In the genomic region with DNA sequence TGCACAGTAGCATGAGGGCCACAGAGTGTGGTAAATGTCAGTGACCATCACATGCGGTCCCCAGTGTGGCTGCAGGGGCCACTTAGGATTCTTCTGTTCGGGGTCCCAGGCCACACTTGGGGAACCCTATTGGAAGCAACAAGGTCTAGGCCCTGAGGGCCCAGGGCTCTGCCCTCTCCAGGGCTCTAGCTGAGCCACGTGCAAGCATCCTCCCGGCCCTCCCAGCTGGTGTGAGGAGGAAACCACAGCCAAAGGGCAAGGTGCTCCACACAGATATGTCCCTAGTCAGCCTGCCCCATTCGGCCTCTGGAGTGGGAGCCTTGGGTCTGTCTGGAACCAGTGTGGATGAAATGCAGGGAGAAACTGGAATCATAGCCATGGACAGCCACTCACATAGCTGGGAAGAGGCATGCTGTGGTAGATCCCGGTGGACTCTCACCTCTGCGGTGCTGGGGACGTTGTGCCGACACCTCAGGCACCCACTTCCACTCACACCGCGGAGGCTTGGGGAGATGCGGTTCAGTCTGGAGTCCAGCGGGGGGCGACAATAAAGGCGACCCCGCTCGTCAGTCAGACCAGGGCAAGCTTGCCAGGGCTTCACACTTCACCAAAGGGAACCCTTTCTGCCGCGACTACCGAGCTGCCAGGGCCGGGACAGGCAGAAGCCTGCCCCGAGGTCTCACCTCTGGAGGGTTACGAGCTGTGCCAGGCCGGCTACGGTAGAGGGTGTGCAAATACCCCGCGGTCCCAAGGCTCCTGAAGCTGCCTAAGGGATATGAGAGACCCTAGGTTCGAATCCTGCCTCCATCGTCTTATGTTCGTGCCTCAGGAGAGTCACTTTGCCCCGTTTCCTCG, we compare ENCODE assay signal across 17 cellular contexts. TPM values are rescaled to one million over a fixed set of nuclear protein-coding genes. Genes with fewer than 3 reads are reported as not detected.
A peak's percentile ranks its signal among the peaks of the same experiment; 100 is the strongest.
DNase-seq lines count a peak whose midpoint lies in the region; ATAC-seq and TF ChIP-seq lines count a peak whose summit lies in the region.
"Had no signal": no experiment of that assay in that cellular context is flagged by ENCODE, and none has a peak within 500 bp of the region (broad histone marks: within the 10 kb centered on the region; RNA-seq: fewer than 3 reads in every experiment).

No MANE protein-coding gene starts in this region.

- no peaks in the 10 kb centered on the region for H3K9me3 ChIP-seq in right cardiac atrium (ENCODE audit: control insufficient read depth, low read length)
- H3K9me3 ChIP-seq in HEK293 (ENCODE audit: control insufficient read depth, insufficient read depth, low read depth, low read length): no peaks in the 10 kb centered on the region

- H3K4me3 ChIP-seq in right cardiac atrium (ENCODE audit: low read length) (no peak overlapping the region), HEK293 (ENCODE audit: low read depth, low read length) (no peak overlapping the region), retinal pigment epithelial cell (ENCODE audit: low read length) (no peak overlapping the region)

- DNase-seq in right cardiac atrium (peak in 2 of 3 donors; percentile 36 to 40), left cardiac atrium (no peak), epidermal melanocyte (ENCODE audit: insufficient read length, low spot score) (peak; percentile 13), retinal pigment epithelial cell (ENCODE audit: low read depth) (no peak), superior temporal gyrus (ENCODE audit: extremely low spot score) (no peak), dermis blood vessel endothelial cell (no peak)
- DNase-seq in activated CD8-positive, alpha-beta T cell treated with anti-CD3 and anti-CD28 coated beads for 36 hours: no peak
- DNase-seq: COR-L47, DMS153, NCI-H1092, NCI-H146, NCI-H2081 treated with DMSO at 0.1 percent for 48 hours, NCI-H524 had no signal

- H3K4me1 ChIP-seq in right cardiac atrium (ENCODE audit: control insufficient read depth, insufficient read depth, low read length) (no peaks in the 10 kb centered on the region), HEK293 (ENCODE audit: control insufficient read depth, insufficient read depth, low read length) (no peaks in the 10 kb centered on the region)

- no peaks in the 10 kb centered on the region for H3K27me3 ChIP-seq in right cardiac atrium (ENCODE audit: control insufficient read depth, insufficient read depth)

- H3K9me3 Mint-ChIP-seq in activated CD8-positive, alpha-beta T cell treated with anti-CD3 and anti-CD28 coated beads for 36 hours: no peaks in the 10 kb centered on the region

- no peak overlapping the region for H3K27ac Mint-ChIP-seq in activated CD8-positive, alpha-beta T cell treated with anti-CD3 and anti-CD28 coated beads for 36 hours
- H3K27ac Mint-ChIP-seq: CD14-positive monocyte had no signal

- intact Hi-C loops in right cardiac atrium (cut with DNase I): no loop called here
- intact Hi-C loops in left cardiac atrium (cut with DNase I): no loop called here
- intact Hi-C loops in activated CD8-positive, alpha-beta T cell treated with anti-CD3 and anti-CD28 coated beads for 36 hours (cut with micrococcal nuclease): no loop called here

- no peaks in the 10 kb centered on the region for H3K27me3 Mint-ChIP-seq in activated CD8-positive, alpha-beta T cell treated with anti-CD3 and anti-CD28 coated beads for 36 hours

- POLR2A ChIA-PET in HEK293 (lab: Yijun Ruan, JAX): interaction anchor here (0.9 to 1.8 kb wide), 2 partner anchors 13 to 153 kb away, joined by 3 to 5 read pairs; a partner anchor contains a TSS
- POLR2A ChIA-PET in activated CD8-positive, alpha-beta T cell treated with anti-CD3 and anti-CD28 coated beads for 36 hours (lab: Charles Lee): interaction anchor here (0.7 to 1.1 kb wide), 3 partner anchors 13 to 31 kb away, joined by 3 to 4 read pairs (median 3); no protein-coding TSS in a partner anchor

- no peaks in the 10 kb centered on the region for H3K36me3 Mint-ChIP-seq in activated CD8-positive, alpha-beta T cell treated with anti-CD3 and anti-CD28 coated beads for 36 hours (ENCODE audit: low read depth)
- H3K36me3 Mint-ChIP-seq: CD14-positive monocyte had no signal

- CTCF ChIA-PET in HEK293 (lab: Yijun Ruan, JAX): interaction anchor here (0.6 kb wide), 1 partner anchor 190 kb away, joined by 3 read pairs; no protein-coding TSS in a partner anchor
- CTCF ChIA-PET in activated CD8-positive, alpha-beta T cell treated with anti-CD3 and anti-CD28 coated beads for 36 hours (lab: Charles Lee): no interaction called here

- ATAC-seq in right cardiac atrium (no peak), left cardiac atrium (no peak)
- no peak for ATAC-seq in activated CD8-positive, alpha-beta T cell treated with anti-CD3 and anti-CD28 coated beads for 36 hours
- ATAC-seq: Panc1 had no signal

- peaks cover 2% of the 10 kb centered on the region for H3K4me1 Mint-ChIP-seq in activated CD8-positive, alpha-beta T cell treated with anti-CD3 and anti-CD28 coated beads for 36 hours (ENCODE audit: low read depth)

- TF ChIP-seq CTCF in HEK293 (tag by site-specific recombination; IDR thresholded peaks at IDR 0.05) (no peak), retinal pigment epithelial cell (conservative IDR thresholded peaks at IDR 0.05; ENCODE audit: low read depth, low read length) (peak; percentile 10)
- no peak for TF ChIP-seq CTCF in activated CD8-positive, alpha-beta T cell treated with anti-CD3 and anti-CD28 coated beads for 36 hours (IDR thresholded peaks at IDR 0.05)

- no peak overlapping the region for H3K4me3 Mint-ChIP-seq in activated CD8-positive, alpha-beta T cell treated with anti-CD3 and anti-CD28 coated beads for 36 hours
- H3K4me3 Mint-ChIP-seq: CD14-positive monocyte had no signal

- WGBS in right cardiac atrium: 89% methylated on average over 32 of the region's 32 CpGs

- H3K27ac ChIP-seq in right cardiac atrium (ENCODE audit: low read length): no peak overlapping the region
- H3K27ac ChIP-seq in HEK293 (ENCODE audit: extremely low read depth, low read depth, low read length): no peak overlapping the region
- H3K27ac ChIP-seq: KMS-11 had no signal

- no peaks in the 10 kb centered on the region for H3K36me3 ChIP-seq in HEK293 (ENCODE audit: control insufficient read depth in 2 of 2, insufficient read depth in 1 of 2, low read length in 2 of 2)

TF ChIP-seq in HEK293, 187 proteins besides CTCF, POLR2A, EP300 and RAD21 (continues in another document):
- TF ChIP-seq ZNF302 (tag by site-specific recombination; IDR thresholded peaks at IDR 0.05; ENCODE audit: low read depth): no peak
- TF ChIP-seq, protein P1, sequence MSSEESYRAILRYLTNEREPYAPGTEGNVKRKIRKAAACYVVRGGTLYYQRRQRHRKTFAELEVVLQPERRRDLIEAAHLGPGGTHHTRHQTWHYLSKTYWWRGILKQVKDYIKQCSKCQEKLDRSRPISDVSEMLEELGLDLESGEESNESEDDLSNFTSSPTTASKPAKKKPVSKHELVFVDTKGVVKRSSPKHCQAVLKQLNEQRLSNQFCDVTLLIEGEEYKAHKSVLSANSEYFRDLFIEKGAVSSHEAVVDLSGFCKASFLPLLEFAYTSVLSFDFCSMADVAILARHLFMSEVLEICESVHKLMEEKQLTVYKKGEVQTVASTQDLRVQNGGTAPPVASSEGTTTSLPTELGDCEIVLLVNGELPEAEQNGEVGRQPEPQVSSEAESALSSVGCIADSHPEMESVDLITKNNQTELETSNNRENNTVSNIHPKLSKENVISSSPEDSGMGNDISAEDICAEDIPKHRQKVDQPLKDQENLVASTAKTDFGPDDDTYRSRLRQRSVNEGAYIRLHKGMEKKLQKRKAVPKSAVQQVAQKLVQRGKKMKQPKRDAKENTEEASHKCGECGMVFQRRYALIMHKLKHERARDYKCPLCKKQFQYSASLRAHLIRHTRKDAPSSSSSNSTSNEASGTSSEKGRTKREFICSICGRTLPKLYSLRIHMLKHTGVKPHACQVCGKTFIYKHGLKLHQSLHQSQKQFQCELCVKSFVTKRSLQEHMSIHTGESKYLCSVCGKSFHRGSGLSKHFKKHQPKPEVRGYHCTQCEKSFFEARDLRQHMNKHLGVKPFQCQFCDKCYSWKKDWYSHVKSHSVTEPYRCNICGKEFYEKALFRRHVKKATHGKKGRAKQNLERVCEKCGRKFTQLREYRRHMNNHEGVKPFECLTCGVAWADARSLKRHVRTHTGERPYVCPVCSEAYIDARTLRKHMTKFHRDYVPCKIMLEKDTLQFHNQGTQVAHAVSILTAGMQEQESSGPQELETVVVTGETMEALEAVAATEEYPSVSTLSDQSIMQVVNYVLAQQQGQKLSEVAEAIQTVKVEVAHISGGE (tag by site-specific recombination; conservative IDR thresholded peaks at IDR 0.05; ENCODE audit: low read depth): 0 out of 2 replicates have a peak, but pooled peaks have one; percentile 13

RNA-seq across cellular contexts. Expression of a gene that starts 4.3 kb away (rescaled TPM):
- total RNA-seq in right cardiac atrium (1 to 10 TPM in 1 of 4 donors, under 1 TPM in 3; 0.33 to 1.1 (median 0.47) TPM), left cardiac atrium (under 1 TPM; 0.37 to 0.41 TPM), dermis blood vessel endothelial cell (1.3 and 2.9 TPM in 2 replicates)
- polyA plus RNA-seq in right cardiac atrium: 0.27 TPM
- total RNA-seq in activated CD8-positive, alpha-beta T cell treated with anti-CD3 and anti-CD28 coated beads for 36 hours: 1 to 10 TPM; 1.3 to 1.6 TPM

RNA-seq across cellular contexts. Expression of a gene that starts 13.5 kb away (rescaled TPM):
- 10 to 100 TPM; 21.0 to 36.0 (median 28.6) TPM for total RNA-seq in right cardiac atrium
- 32.6 TPM for polyA plus RNA-seq in right cardiac atrium
- 10 to 100 TPM; 18.3 to 18.9 TPM for total RNA-seq in left cardiac atrium
- total RNA-seq in dermis blood vessel endothelial cell: 0.37 and 12.4 TPM in 2 replicates
- total RNA-seq in activated CD8-positive, alpha-beta T cell treated with anti-CD3 and anti-CD28 coated beads for 36 hours: 10 to 100 TPM; 35.2 to 36.2 TPM

RNA-seq across cellular contexts. Expression of a gene that starts 14.0 kb away (rescaled TPM):
- total RNA-seq in right cardiac atrium (under 1 TPM; 0.33 to 0.82 (median 0.55) TPM), left cardiac atrium (under 1 TPM; 0.44 to 0.53 TPM), dermis blood vessel endothelial cell (3.5 and 4.1 TPM in 2 replicates)
- 0.52 TPM for polyA plus RNA-seq in right cardiac atrium
- 1 to 10 TPM; 1.5 to 1.6 TPM for total RNA-seq in activated CD8-positive, alpha-beta T cell treated with anti-CD3 and anti-CD28 coated beads for 36 hours

RNA-seq across cellular contexts. Expression of a gene that starts 20.3 kb away (rescaled TPM):
- total RNA-seq in right cardiac atrium: 100 to 1,000 TPM; 513 to 681 (median 600) TPM
- 566 TPM for polyA plus RNA-seq in right cardiac atrium
- 100 to 1,000 TPM; 572 to 598 TPM for total RNA-seq in left cardiac atrium
- total RNA-seq in dermis blood vessel endothelial cell: 1,348 and 2,550 TPM in 2 replicates
- 1,000 to 10,000 TPM; 1,906 to 1,936 TPM for total RNA-seq in activated CD8-positive, alpha-beta T cell treated with anti-CD3 and anti-CD28 coated beads for 36 hours

RNA-seq across cellular contexts. Expression of a gene that starts 28.7 kb away (rescaled TPM):
- not detected for total RNA-seq in right cardiac atrium
- polyA plus RNA-seq in right cardiac atrium: not detected
- not detected for total RNA-seq in left cardiac atrium
- not detected in 2 replicates for total RNA-seq in dermis blood vessel endothelial cell
- total RNA-seq in activated CD8-positive, alpha-beta T cell treated with anti-CD3 and anti-CD28 coated beads for 36 hours: 1 to 10 TPM in 1 of 2 experiments, under 1 TPM in 1; 0.81 to 1.1 TPM
- polyA plus RNA-seq: CD14-positive monocyte had no signal

Comparison
In these comparisons a context has a peak if more than half of its experiments do, and no peak if none do; other contexts are left out.
1. DNase-seq: peak in right cardiac atrium (2 of 3) and epidermal melanocyte (single experiment); none in left cardiac atrium (single experiment), retinal pigment epithelial cell (single experiment), superior temporal gyrus (single experiment), dermis blood vessel endothelial cell (single experiment) and activated CD8-positive, alpha-beta T cell treated with anti-CD3 and anti-CD28 coated beads for 36 hours (single experiment).